2 cellular contexts compared by ENCODE assay signal in genomic region chr11:66334605-66335442, GRCh38.
TF ChIP-seq lines count a peak whose summit lies in the region.

No MANE protein-coding gene starts in this region.

TF ChIP-seq in IMR-90, 13 proteins besides CTCF, POLR2A, EP300 and RAD21:
- TF ChIP-seq ELK1 (IDR thresholded peaks at IDR 0.05; ENCODE audit: borderline replicate concordance, low read depth, low read length): no peak
- no peak for TF ChIP-seq CHD1 (IDR thresholded peaks at IDR 0.05; ENCODE audit: low read depth, low read length)
TF ChIP-seq in IMR-90: peak in this region for 0.

TF ChIP-seq in K562, 482 proteins besides CTCF, POLR2A, EP300 and RAD21:
- TF ChIP-seq IRF9 (tag; IDR thresholded peaks at IDR 0.05) (no peak), SMAD1 (IDR thresholded peaks at IDR 0.05; ENCODE audit: low read depth, low read length, partially characterized antibody) (no peak), CBX3 (IDR thresholded peaks at IDR 0.05; ENCODE audit: borderline replicate concordance in 1 of 2, low read length in 2 of 2) (no peak), PRMT5 (CRISPR knock-in tag; IDR thresholded peaks at IDR 0.05) (no peak), MLX (CRISPR knock-in tag; conservative IDR thresholded peaks at IDR 0.05) (no peak), ZNF280B (CRISPR knock-in tag; IDR thresholded peaks at IDR 0.05) (no peak), ZNF398 (CRISPR knock-in tag; IDR thresholded peaks at IDR 0.05) (no peak), ESRRA (IDR thresholded peaks at IDR 0.05; ENCODE audit: borderline replicate concordance, low read depth) (no peak), LARP7 (IDR thresholded peaks at IDR 0.05) (no peak), ELK1 (CRISPR knock-in tag; IDR thresholded peaks at IDR 0.05) (no peak), CREB3 (tag; conservative IDR thresholded peaks at IDR 0.05; ENCODE audit: low read depth) (no peak), COPS2 (conservative IDR thresholded peaks at IDR 0.05) (no peak), XRCC4 (IDR thresholded peaks at IDR 0.05; ENCODE audit: extremely low read depth, insufficient read depth, insufficient read length) (no peak), NCOA1 (IDR thresholded peaks at IDR 0.05; ENCODE audit: low read depth) (no peak), EP400 (IDR thresholded peaks at IDR 0.05) (no peak), HDAC8 (tag; IDR thresholded peaks at IDR 0.05) (no peak), ZNF592 (IDR thresholded peaks at IDR 0.05) (no peak), ZFX (CRISPR knock-in tag; IDR thresholded peaks at IDR 0.05) (peak; percentile 17; the same call in 1 of the 2 replicates), RFX5 (IDR thresholded peaks at IDR 0.05; ENCODE audit: low read depth, low read length) (no peak), HNRNPL (IDR thresholded peaks at IDR 0.05; ENCODE audit: low read depth, low read length) (0 out of 2 replicates have a peak, but pooled peaks have one; percentile 39), TBL1XR1 (IDR thresholded peaks at IDR 0.05; ENCODE audit: low read length in 2 of 2) (no peak), TAF9B (IDR thresholded peaks at IDR 0.05; ENCODE audit: partially characterized antibody) (no peak), ZBTB5 (IDR thresholded peaks at IDR 0.05) (no peak), CGGBP1 (CRISPR knock-in tag; IDR thresholded peaks at IDR 0.05) (no peak), BCOR (IDR thresholded peaks at IDR 0.05) (0 out of 2 replicates have a peak, but pooled peaks have one; percentile 34), THRAP3 (IDR thresholded peaks at IDR 0.05; ENCODE audit: borderline replicate concordance) (no peak), CHD4 (IDR thresholded peaks at IDR 0.05; ENCODE audit: insufficient read depth, insufficient replicate concordance, low read depth, low read length, poor library complexity, severe bottlenecking) (no peak), ZNF717 (CRISPR knock-in tag; IDR thresholded peaks at IDR 0.05) (no peak), FOXM1 (IDR thresholded peaks at IDR 0.05; ENCODE audit: low read depth) (no peak), FOXM1 (CRISPR knock-in tag; IDR thresholded peaks at IDR 0.05; ENCODE audit: low read depth) (no peak), KDM1A (IDR thresholded peaks at IDR 0.05) (0 out of 4 replicates have a peak, but pooled peaks of 1 of the 2 experiments have one; percentile 20), NEUROD1 (IDR thresholded peaks at IDR 0.05; ENCODE audit: borderline replicate concordance, low read depth, low read length, partially characterized antibody) (no peak)
